ENCODE assay signal across 11 cellular contexts in the genomic region with DNA sequence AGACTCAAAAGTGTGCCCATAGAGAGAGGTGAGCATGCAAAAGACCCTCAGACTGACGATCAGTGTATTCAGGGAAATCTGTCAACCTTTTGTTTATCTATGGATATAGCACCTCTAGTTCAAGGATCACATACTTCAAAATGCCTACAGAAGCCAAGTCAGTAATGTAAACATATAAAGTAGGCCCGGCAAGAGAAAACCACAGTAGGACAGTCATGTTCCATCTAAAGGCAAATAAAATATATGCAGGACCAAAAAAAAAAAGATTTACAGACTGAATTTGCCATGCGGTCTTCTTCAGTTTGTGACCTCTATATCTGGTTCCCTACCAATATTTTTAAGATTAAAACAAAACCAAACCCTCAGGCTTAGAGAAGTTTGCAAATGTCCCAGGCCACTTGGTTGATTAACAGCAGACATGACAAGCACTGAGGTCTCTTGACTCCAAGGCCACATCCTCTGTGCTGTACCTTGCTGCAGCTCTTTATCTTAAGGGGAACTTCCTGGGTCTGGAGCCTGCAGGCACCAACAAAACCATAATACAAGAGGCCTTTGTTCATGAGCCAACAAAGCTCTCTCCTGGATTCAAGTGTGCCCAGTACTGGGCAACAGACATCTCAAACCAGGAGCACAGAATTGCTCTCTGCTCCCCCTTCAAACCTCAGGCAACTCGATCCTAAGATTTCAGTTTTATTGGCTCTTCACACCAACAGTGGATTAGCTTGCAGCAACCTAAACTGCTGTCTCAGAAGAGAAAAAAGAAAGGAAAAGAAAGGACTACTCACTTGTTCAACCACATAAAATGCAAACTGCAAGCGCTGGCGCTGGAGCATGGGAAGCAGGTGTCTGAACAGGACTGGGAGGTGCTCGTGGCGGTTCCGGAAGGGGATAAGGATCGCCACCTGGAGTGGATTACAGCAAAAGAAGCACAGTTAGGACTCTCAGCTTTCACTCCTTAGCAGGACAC.
DNase-seq lines count a peak whose midpoint lies in the region; ATAC-seq and TF ChIP-seq lines count a peak whose summit lies in the region.
"Had no signal": no experiment of that assay in that cellular context is flagged by ENCODE, and none has a peak within 500 bp of the region (broad histone marks: within the 10 kb centered on the region; RNA-seq: fewer than 3 reads in every experiment).

No MANE protein-coding gene starts in this region.

- no peaks in the 10 kb centered on the region for H3K9me3 Mint-ChIP-seq in activated CD8-positive, alpha-beta T cell treated with anti-CD3 and anti-CD28 coated beads, Interleukin-2, amount 10 ng/mL, durations not matched to agents 7 days and 5 days (ENCODE audit: insufficient read depth)
- H3K9me3 Mint-ChIP-seq in activated CD8-positive, alpha-beta T cell treated with anti-CD3 and anti-CD28 coated beads for 36 hours: no peaks in the 10 kb centered on the region

- intact Hi-C loops in activated CD8-positive, alpha-beta T cell treated with anti-CD3 and anti-CD28 coated beads for 36 hours (cut with micrococcal nuclease): no loop called here

- H3K4me3 Mint-ChIP-seq in activated CD8-positive, alpha-beta T cell treated with anti-CD3 and anti-CD28 coated beads, Interleukin-2, amount 10 ng/mL, durations not matched to agents 7 days and 5 days: no peak overlapping the region
- H3K4me3 Mint-ChIP-seq in activated CD8-positive, alpha-beta T cell treated with anti-CD3 and anti-CD28 coated beads for 36 hours: no peak overlapping the region

- H3K4me1 Mint-ChIP-seq in activated CD8-positive, alpha-beta T cell treated with anti-CD3 and anti-CD28 coated beads, Interleukin-2, amount 10 ng/mL, durations not matched to agents 7 days and 5 days (ENCODE audit: low read depth): peaks cover 20% of the 10 kb centered on the region
- H3K4me1 Mint-ChIP-seq in activated CD8-positive, alpha-beta T cell treated with anti-CD3 and anti-CD28 coated beads for 36 hours (ENCODE audit: low read depth): no peaks in the 10 kb centered on the region

- POLR2A ChIA-PET in activated CD8-positive, alpha-beta T cell treated with anti-CD3 and anti-CD28 coated beads, Interleukin-2, amount 10 ng/mL, durations not matched to agents 7 days and 5 days (lab: Charles Lee): interaction anchor here (0.7 to 1.2 kb wide), 2 partner anchors 28 to 171 kb away, joined by 3 read pairs; no protein-coding TSS in a partner anchor
- POLR2A ChIA-PET in activated CD8-positive, alpha-beta T cell treated with anti-CD3 and anti-CD28 coated beads for 36 hours (lab: Charles Lee): no interaction called here

- CTCF ChIA-PET in activated CD8-positive, alpha-beta T cell treated with anti-CD3 and anti-CD28 coated beads, Interleukin-2, amount 10 ng/mL, durations not matched to agents 7 days and 5 days (lab: Charles Lee): interaction anchor here (0.6 to 2.3 kb wide), 13 partner anchors 15 to 308 kb away, joined by 3 to 8 read pairs (median 4); no protein-coding TSS in a partner anchor
- CTCF ChIA-PET in activated CD8-positive, alpha-beta T cell treated with anti-CD3 and anti-CD28 coated beads for 36 hours (lab: Charles Lee): interaction anchor here (1.1 to 1.6 kb wide), 3 partner anchors 101 to 197 kb away, joined by 3 to 4 read pairs (median 3); no protein-coding TSS in a partner anchor

- ATAC-seq in activated CD8-positive, alpha-beta T cell treated with anti-CD3 and anti-CD28 coated beads, Interleukin-2, amount 10 ng/mL, durations not matched to agents 7 days and 5 days: peak; percentile 96
- no peak for ATAC-seq in activated CD8-positive, alpha-beta T cell treated with anti-CD3 and anti-CD28 coated beads for 36 hours
- no peak for ATAC-seq in HG03521 (IDR thresholded peaks at IDR 0.05; ENCODE audit: unreplicated experiment)
- ATAC-seq: left cardiac atrium had no signal

- no peak for TF ChIP-seq CTCF in activated CD8-positive, alpha-beta T cell treated with anti-CD3 and anti-CD28 coated beads for 36 hours (IDR thresholded peaks at IDR 0.05)

- peaks cover 43% of the 10 kb centered on the region for H3K36me3 Mint-ChIP-seq in activated CD8-positive, alpha-beta T cell treated with anti-CD3 and anti-CD28 coated beads, Interleukin-2, amount 10 ng/mL, durations not matched to agents 7 days and 5 days (ENCODE audit: low read depth)
- H3K36me3 Mint-ChIP-seq in activated CD8-positive, alpha-beta T cell treated with anti-CD3 and anti-CD28 coated beads for 36 hours (ENCODE audit: low read depth): peaks cover 56% of the 10 kb centered on the region

- peak overlapping the region; percentile 86 for H3K27ac Mint-ChIP-seq in activated CD8-positive, alpha-beta T cell treated with anti-CD3 and anti-CD28 coated beads, Interleukin-2, amount 10 ng/mL, durations not matched to agents 7 days and 5 days
- no peak overlapping the region for H3K27ac Mint-ChIP-seq in activated CD8-positive, alpha-beta T cell treated with anti-CD3 and anti-CD28 coated beads for 36 hours

- H3K27me3 Mint-ChIP-seq in activated CD8-positive, alpha-beta T cell treated with anti-CD3 and anti-CD28 coated beads, Interleukin-2, amount 10 ng/mL, durations not matched to agents 7 days and 5 days (ENCODE audit: low read depth): no peaks in the 10 kb centered on the region
- no peaks in the 10 kb centered on the region for H3K27me3 Mint-ChIP-seq in activated CD8-positive, alpha-beta T cell treated with anti-CD3 and anti-CD28 coated beads for 36 hours

- peak; percentile 61 for DNase-seq in activated CD8-positive, alpha-beta T cell treated with anti-CD3 and anti-CD28 coated beads, Interleukin-2, amount 10 ng/mL, durations not matched to agents 7 days and 5 days
- no peak for DNase-seq in activated CD8-positive, alpha-beta T cell treated with anti-CD3 and anti-CD28 coated beads for 36 hours
- peak; percentile 51 for DNase-seq in RPMI7951 (ENCODE audit: low read depth)
- DNase-seq in left kidney (ENCODE audit: low read depth, low spot score): peak; percentile 83
- peak; percentile 37 for DNase-seq in superior temporal gyrus (ENCODE audit: extremely low spot score)
- DNase-seq in activated T-cell treated with anti-CD3 and anti-CD28 coated beads, Interleukin-2, amount 50 U/mL, for 48 hours: no peak
- DNase-seq in HT-29 (ENCODE audit: low spot score): no peak
- DNase-seq: activated CD4-positive, alpha-beta T cell treated with anti-CD3 and anti-CD28 coated beads, Interleukin-2, amount 50 U/mL, for 4 hours; left cardiac atrium; NCI-H1694 treated with DMSO at 0.1 percent for 48 hours had no signal

Comparison
In these comparisons a context has a peak if more than half of its experiments do, and no peak if none do; other contexts are left out.
1. DNase-seq: peak in activated CD8-positive, alpha-beta T cell treated with anti-CD3 and anti-CD28 coated beads, Interleukin-2, amount 10 ng/mL, durations not matched to agents 7 days and 5 days (single experiment), RPMI7951 (single experiment), left kidney (single experiment) and superior temporal gyrus (single experiment); none in activated CD8-positive, alpha-beta T cell treated with anti-CD3 and anti-CD28 coated beads for 36 hours (single experiment), activated T-cell treated with anti-CD3 and anti-CD28 coated beads, Interleukin-2, amount 50 U/mL, for 48 hours (0 of 2) and HT-29 (single experiment).